10 cellular contexts compared by ENCODE assay signal in the genomic region with DNA sequence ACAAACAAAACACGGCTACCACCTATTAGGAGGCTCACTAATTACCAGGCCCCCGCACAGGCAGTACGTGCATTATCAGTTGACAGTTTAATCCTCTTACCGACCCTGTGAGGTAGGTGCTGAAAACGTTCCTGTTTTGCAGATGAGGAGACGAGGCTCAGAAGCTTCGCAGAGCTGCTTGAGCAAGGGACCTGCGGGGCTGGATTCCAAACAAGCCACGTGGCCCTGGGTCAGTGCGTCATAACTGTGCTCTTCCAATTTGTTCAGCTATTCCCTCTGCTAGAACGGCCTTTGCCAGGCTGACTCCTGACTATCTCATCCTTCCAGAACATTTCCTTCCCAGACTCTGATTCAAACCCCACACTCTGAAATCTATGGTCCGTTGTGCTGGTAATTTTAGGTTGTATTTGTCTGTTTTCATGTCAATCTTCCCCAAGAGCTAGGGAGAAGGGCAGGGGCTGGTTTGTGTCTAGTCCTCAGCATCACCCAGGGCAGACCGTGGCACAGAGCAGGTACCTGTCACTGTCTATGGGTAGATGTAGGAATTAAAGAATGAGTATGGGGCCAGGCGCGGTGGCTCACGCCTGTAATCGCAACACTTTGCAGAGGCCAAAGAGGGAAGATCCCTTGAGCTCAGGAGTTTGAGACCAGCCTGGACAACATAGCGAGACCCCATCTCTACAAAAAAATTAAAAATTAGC. TPM values are rescaled to one million over a fixed set of nuclear protein-coding genes. Genes with fewer than 3 reads are reported as not detected.
DNase-seq lines count a peak whose midpoint lies in the region; ATAC-seq and TF ChIP-seq lines count a peak whose summit lies in the region.
"Had no signal": no experiment of that assay in that cellular context is flagged by ENCODE, and none has a peak within 500 bp of the region (broad histone marks: within the 10 kb centered on the region; RNA-seq: fewer than 3 reads in every experiment).

No MANE protein-coding gene starts in this region.

- peaks cover 96% of the 10 kb centered on the region for H3K4me1 ChIP-seq in DOHH2 (ENCODE audit: control insufficient read depth, low read length)
- peaks cover 60% of the 10 kb centered on the region for H3K4me1 ChIP-seq in adipocyte (ENCODE audit: control insufficient read depth, insufficient read depth, low read length)
- H3K4me1 ChIP-seq in heart left ventricle: peaks cover 0 to 89% (median 70%) of the 10 kb centered on the region in 12 donors
- H3K4me1 ChIP-seq in prostate gland (replicated peaks): no peaks in the 10 kb centered on the region

- WGBS in heart left ventricle, 4 donors: 49 to 56% (median 54%) methylated on average over 18 of the region's 18 CpGs
- 59% methylated on average over 18 of the region's 18 CpGs for WGBS in prostate gland

- TF ChIP-seq CTCF in DOHH2 (IDR thresholded peaks at IDR 0.05; ENCODE audit: low read depth, low read length, poor library complexity, severe bottlenecking) (no peak), heart left ventricle (IDR thresholded peaks at IDR 0.05) (no peak), prostate gland (IDR thresholded peaks at IDR 0.05) (no peak)

- H3K4me2 ChIP-seq in DOHH2 (ENCODE audit: low read length): peak overlapping the region; percentile 71

- H3K9me3 ChIP-seq in DOHH2 (ENCODE audit: control insufficient read depth, insufficient read depth, low read length) (peaks cover 4% of the 10 kb centered on the region), adipocyte (ENCODE audit: control insufficient read depth, low read length) (no peaks in the 10 kb centered on the region), heart left ventricle (peaks cover 0 to 5% (median 0%) of the 10 kb centered on the region in 12 donors), prostate gland (no peaks in the 10 kb centered on the region)

- peak overlapping the region; percentile 56 for H3K9ac ChIP-seq in adipocyte (ENCODE audit: low read length)

- no peak for DNase-seq in adipocyte (ENCODE audit: low read depth)
- peak in 4 of 5 donors; percentile 76 to 92 (median 83) for DNase-seq in heart left ventricle
- DNase-seq in prostate gland (ENCODE audit: low spot score): peak; percentile 50
- no peak for DNase-seq in activated CD8-positive, alpha-beta memory T cell treated with anti-CD3 and anti-CD28 coated beads, Interleukin-2, amount 50 U/mL, for 48 hours
- DNase-seq: activated T-cell treated with anti-CD3 and anti-CD28 coated beads, Interleukin-2, amount 50 U/mL, for 72 hours; stimulated activated CD4-positive, alpha-beta T cell treated with anti-CD3 and anti-CD28 coated beads, Interleukin-4, amount 100 ng/mL, for 24 hours had no signal

- H3K9me2 ChIP-seq in DOHH2 (replicated peaks; ENCODE audit: control insufficient read depth, low read length): no peaks in the 10 kb centered on the region

- H3K79me2 ChIP-seq in DOHH2 (ENCODE audit: control insufficient read depth, low read length): peaks cover 44% of the 10 kb centered on the region

- H3K27ac ChIP-seq in DOHH2 (ENCODE audit: low read depth, low read length): peak overlapping the region; percentile 81
- H3K27ac ChIP-seq in heart left ventricle: peak overlapping the region; percentile 64 to 95 (median 85)
- peak overlapping the region; percentile 66 to 76 for H3K27ac ChIP-seq in prostate gland

- ATAC-seq in heart left ventricle: peak; percentile 82 to 90 (median 89)
- no peak for ATAC-seq in GM21529 (IDR thresholded peaks at IDR 0.05; ENCODE audit: unreplicated experiment)
- ATAC-seq in HG03139 (IDR thresholded peaks at IDR 0.05; ENCODE audit: unreplicated experiment): no peak
- ATAC-seq in HG03342 (IDR thresholded peaks at IDR 0.05; ENCODE audit: unreplicated experiment): no peak

- intact Hi-C loops in heart left ventricle (cut with DNase I) (loop anchor here in 1 of 10 donors (1.0 kb wide), 1 partner anchor 12 kb away; no protein-coding TSS in a partner anchor), prostate gland (cut with DNase I) (no loop called here)

- peaks cover 25% of the 10 kb centered on the region for H3F3A ChIP-seq in DOHH2 (ENCODE audit: control insufficient read depth, insufficient read depth)

- 0 out of 2 replicates have a peak, but pooled peaks cover 3% of the 10 kb centered on the region for H3K36me3 ChIP-seq in DOHH2 (ENCODE audit: control insufficient read depth, low read length)
- H3K36me3 ChIP-seq in adipocyte (ENCODE audit: control insufficient read depth, insufficient read depth, low read length, severe bottlenecking): no peaks in the 10 kb centered on the region
- H3K36me3 ChIP-seq in heart left ventricle: no peaks in the 10 kb centered on the region
- H3K36me3 ChIP-seq in prostate gland: no peaks in the 10 kb centered on the region

- H4K20me1 ChIP-seq in DOHH2 (ENCODE audit: control insufficient read depth, insufficient read depth, low read depth, low read length): no peaks in the 10 kb centered on the region

- H3K27me3 ChIP-seq in DOHH2 (ENCODE audit: control insufficient read depth, low read length): no peaks in the 10 kb centered on the region
- no peaks in the 10 kb centered on the region for H3K27me3 ChIP-seq in adipocyte (replicated peaks; ENCODE audit: control insufficient read depth, insufficient read depth, low read length)
- no peaks in the 10 kb centered on the region for H3K27me3 ChIP-seq in heart left ventricle
- H3K27me3 ChIP-seq in prostate gland (replicated peaks; ENCODE audit: insufficient read depth): no peaks in the 10 kb centered on the region

- H3K4me3 ChIP-seq in DOHH2 (ENCODE audit: low read length) (peak overlapping the region; percentile 56; the same call in 1 of the 2 replicates), adipocyte (ENCODE audit: low read length) (peak overlapping the region; percentile 55), heart left ventricle (no peak overlapping the region), prostate gland (no peak overlapping the region)

- TF ChIP-seq POLR2A in heart left ventricle (IDR thresholded peaks at IDR 0.05): no peak
- no peak for TF ChIP-seq POLR2A in prostate gland (IDR thresholded peaks at IDR 0.05)

RNA-seq across cellular contexts. Expression of gene TLDC2, which starts 28.8 kb away (rescaled TPM):
- not detected for total RNA-seq in heart left ventricle
- under 1 TPM in 1 of 2 donors, not detected in 1; 0.15 TPM for polyA plus RNA-seq in heart left ventricle
- 1 to 10 TPM in 1 of 2 donors, under 1 TPM in 1; 0.14 to 1.3 TPM for total RNA-seq in prostate gland
- total RNA-seq: activated T-cell treated with anti-CD3 and anti-CD28 coated beads, Interleukin-2, amount 50 U/mL, for 72 hours had no signal

Comparison
In these comparisons a context has a peak if more than half of its experiments do, and no peak if none do; other contexts are left out.
1. H3K4me3 ChIP-seq: peak in DOHH2 (single experiment) and adipocyte (single experiment); none in heart left ventricle (0 of 12) and prostate gland (0 of 2).
2. DNase-seq: peak in heart left ventricle (4 of 5) and prostate gland (single experiment); none in adipocyte (single experiment) and activated CD8-positive, alpha-beta memory T cell treated with anti-CD3 and anti-CD28 coated beads, Interleukin-2, amount 50 U/mL, for 48 hours (single experiment).
3. ATAC-seq: peak in heart left ventricle (4 of 4); none in GM21529 (single experiment), HG03139 (single experiment) and HG03342 (single experiment).
4. Peak in every context shown above with its lines, with median percentiles within 50 percentile points of each other: H3K27ac ChIP-seq.